Comparison of ENCODE assay signal across 1 cellular context in genomic region chr16:1938316-1938715, GRCh38.
TF ChIP-seq lines count a peak whose summit lies in the region.

No MANE protein-coding gene starts in this region.

TF ChIP-seq in endothelial cell of umbilical vein, 7 proteins besides CTCF, POLR2A, EP300 and RAD21:
- TF ChIP-seq MYC (IDR thresholded peaks at IDR 0.05; ENCODE audit: low read depth, low read length) = no peak
- TF ChIP-seq FOS (IDR thresholded peaks at IDR 0.05; ENCODE audit: borderline replicate concordance, insufficient read depth, low read length) = no peak
- TF ChIP-seq GATA2 (IDR thresholded peaks at IDR 0.05; ENCODE audit: insufficient read depth, insufficient read length, low read depth, low read length) = no peak
- no peak for TF ChIP-seq POLR2AphosphoS5 (IDR thresholded peaks at IDR 0.05; ENCODE audit: insufficient read depth, low read depth, low read length)
- no peak for TF ChIP-seq JUN (IDR thresholded peaks at IDR 0.05; ENCODE audit: borderline replicate concordance, insufficient read depth, insufficient read length, low read depth)
- TF ChIP-seq MAX (IDR thresholded peaks at IDR 0.05; ENCODE audit: insufficient read depth, insufficient read length) = no peak
- TF ChIP-seq EZH2 (IDR thresholded peaks at IDR 0.05; ENCODE audit: borderline replicate concordance, low read depth, low read length, severe bottlenecking) = no peak
